10 cellular contexts compared by ENCODE assay signal in genomic region chr1:115727706-115728249, GRCh38. TPM values are rescaled to one million over a fixed set of nuclear protein-coding genes. Genes with fewer than 3 reads are reported as not detected.
DNase-seq lines count a peak whose midpoint lies in the region; TF ChIP-seq lines count a peak whose summit lies in the region.
"Had no signal": no experiment of that assay in that cellular context is flagged by ENCODE, and none has a peak within 500 bp of the region (broad histone marks: within the 10 kb centered on the region; RNA-seq: fewer than 3 reads in every experiment).

No MANE protein-coding gene starts in this region.

- DNase-seq in NB4 (ENCODE audit: low read depth), result peak; percentile 95
- DNase-seq in vagina (ENCODE audit: extremely low spot score in 2 of 2), result peak in 1 of 2 donors; percentile 94
- no peak for DNase-seq in cerebellar nuclear complex (lab: John Stamatoyannopoulos, UW)
- DNase-seq in anterior cingulate cortex (lab: John Stamatoyannopoulos, UW), result no peak
- no peak for DNase-seq in NCI-H128 (lab: John Stamatoyannopoulos, UW; ENCODE audit: unreplicated experiment)
- DNase-seq: SHP77 treated with DMSO at 0.1 percent for 48 hours; stimulated activated CD4-positive, alpha-beta T cell treated with anti-CD3 and anti-CD28 coated beads, Interleukin-4, amount 100 ng/mL, for 4 hours had no signal

- H3K27ac ChIP-seq in mesodermal cell (ENCODE audit: low read depth, low read length, severe bottlenecking) (peak overlapping the region; percentile 84), vagina (peak overlapping the region; percentile 81)
- H3K27ac ChIP-seq: cardiac muscle cell had no signal

- H3K36me3 ChIP-seq in mesodermal cell (ENCODE audit: control insufficient read depth, insufficient read depth, low read length) (no peaks in the 10 kb centered on the region), vagina (no peaks in the 10 kb centered on the region)
- H3K36me3 ChIP-seq: cardiac muscle cell had no signal

- WGBS in mesodermal cell (ENCODE audit: insufficient coverage in 2 of 2), 2 experiments, result 71 to 84% methylated on average over 5 to 6 of the region's 7 CpGs

- H3K4me3 ChIP-seq in NB4 (ENCODE audit: low read depth, low read length) (no peak overlapping the region), mesodermal cell (ENCODE audit: extremely low read depth, insufficient read depth, low read length, poor library complexity, severe bottlenecking) (no peak overlapping the region), vagina (no peak overlapping the region)
- H3K4me3 ChIP-seq: cardiac muscle cell had no signal

- H3K9me3 Mint-ChIP-seq in dendritic cell treated with granulocyte-macrophage colony-stimulating factor and Interleukin-4, amounts not matched to agents 40 ng/mL and 50 ng/mL, for 4 days, result no peaks in the 10 kb centered on the region

- H3K4me3 Mint-ChIP-seq in dendritic cell treated with granulocyte-macrophage colony-stimulating factor and Interleukin-4, amounts not matched to agents 40 ng/mL and 50 ng/mL, for 4 days, result no peak overlapping the region

- H3K9me3 ChIP-seq in mesodermal cell (ENCODE audit: control insufficient read depth, low read length) (no peaks in the 10 kb centered on the region), vagina (no peaks in the 10 kb centered on the region)

- peaks cover 28% of the 10 kb centered on the region for H3K4me1 ChIP-seq in mesodermal cell (ENCODE audit: control insufficient read depth, insufficient read depth, low read length, poor library complexity, severe bottlenecking)
- H3K4me1 ChIP-seq in vagina, result peaks cover 48% of the 10 kb centered on the region

- no peak for TF ChIP-seq POLR2A in NB4 (IDR thresholded peaks at IDR 0.05; ENCODE audit: extremely low read depth, insufficient read length)
- no peak for TF ChIP-seq POLR2A in vagina (IDR thresholded peaks at IDR 0.05)

- no peaks in the 10 kb centered on the region for H3K36me3 Mint-ChIP-seq in dendritic cell treated with granulocyte-macrophage colony-stimulating factor and Interleukin-4, amounts not matched to agents 40 ng/mL and 50 ng/mL, for 4 days (ENCODE audit: low read depth)

- TF ChIP-seq CTCF in NB4 (IDR thresholded peaks at IDR 0.05; ENCODE audit: low read depth, low read length) (no peak), vagina (IDR thresholded peaks at IDR 0.05) (no peak)

- H3K4me1 Mint-ChIP-seq in dendritic cell treated with granulocyte-macrophage colony-stimulating factor and Interleukin-4, amounts not matched to agents 40 ng/mL and 50 ng/mL, for 4 days (ENCODE audit: low read depth), result peaks cover 58% of the 10 kb centered on the region

- intact Hi-C loops in dendritic cell treated with granulocyte-macrophage colony-stimulating factor and Interleukin-4, amounts not matched to agents 40 ng/mL and 50 ng/mL, for 4 days (cut with micrococcal nuclease), result no loop called here
- intact Hi-C loops in vagina (cut with DNase I), result no loop called here

- H3K27ac Mint-ChIP-seq in dendritic cell treated with granulocyte-macrophage colony-stimulating factor and Interleukin-4, amounts not matched to agents 40 ng/mL and 50 ng/mL, for 4 days, result peak overlapping the region; percentile 85

- H3K27me3 Mint-ChIP-seq in dendritic cell treated with granulocyte-macrophage colony-stimulating factor and Interleukin-4, amounts not matched to agents 40 ng/mL and 50 ng/mL, for 4 days, result no peaks in the 10 kb centered on the region

- H3K27me3 ChIP-seq in vagina, result no peaks in the 10 kb centered on the region
- H3K27me3 ChIP-seq: cardiac muscle cell had no signal

RNA-seq across cellular contexts. Expression of gene CASQ2, which starts 40.7 kb away (rescaled TPM):
- polyA plus RNA-seq in mesodermal cell (2013, experiment 1 of 2), result 0.15 TPM
- not detected for polyA plus RNA-seq in mesodermal cell (2013, experiment 2 of 2)
- 3.2 TPM for total RNA-seq in vagina
